Comparison of ENCODE assay signal across 10 cellular contexts in the genomic region with DNA sequence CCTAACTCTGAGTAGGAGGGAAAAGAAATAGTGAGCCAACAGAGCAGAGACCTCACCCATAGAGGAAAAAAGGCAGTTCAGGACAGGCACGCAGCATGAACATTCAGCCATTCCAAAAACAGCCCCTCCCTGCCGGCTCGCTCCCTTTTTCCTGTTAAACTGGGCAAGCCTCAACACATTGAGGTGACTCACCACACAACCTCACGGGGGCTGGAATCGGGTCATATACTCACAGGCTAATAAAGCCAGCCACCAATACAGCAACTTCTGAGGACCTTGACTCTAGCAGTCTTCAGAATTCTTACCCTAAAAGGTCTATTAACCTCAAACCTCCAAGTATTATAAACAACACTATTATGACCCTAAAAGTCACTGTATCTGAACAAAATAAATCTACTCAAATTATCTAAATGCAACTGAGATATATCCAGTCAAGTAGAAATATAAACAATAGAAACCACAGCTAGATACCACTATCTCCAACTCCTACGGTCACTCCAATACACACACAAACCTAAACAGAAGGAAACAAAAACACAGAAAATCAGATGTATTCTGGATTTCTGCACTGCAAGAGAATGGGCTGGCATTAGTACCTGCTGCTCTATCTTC. TPM values are rescaled to one million over a fixed set of nuclear protein-coding genes. Genes with fewer than 3 reads are reported as not detected.
DNase-seq lines count a peak whose midpoint lies in the region; ATAC-seq and TF ChIP-seq lines count a peak whose summit lies in the region.
"Had no signal": no experiment of that assay in that cellular context is flagged by ENCODE, and none has a peak within 500 bp of the region (broad histone marks: within the 10 kb centered on the region; RNA-seq: fewer than 3 reads in every experiment).

No MANE protein-coding gene starts in this region.

- H3K27ac Mint-ChIP-seq in activated naive CD8-positive, alpha-beta T cell = no peak overlapping the region
- no peak overlapping the region for H3K27ac Mint-ChIP-seq in activated naive CD8-positive, alpha-beta T cell treated with anti-CD3 and anti-CD28 coated beads, Interleukin-2, amount 50 U/mL, for 24 hours
- H3K27ac Mint-ChIP-seq: activated B cell treated with CpG ODN at 0.5 μM for 24 hours had no signal

- no peaks in the 10 kb centered on the region for H3K9me3 Mint-ChIP-seq in activated naive CD8-positive, alpha-beta T cell (ENCODE audit: low read depth)
- H3K9me3 Mint-ChIP-seq in activated naive CD8-positive, alpha-beta T cell treated with anti-CD3 and anti-CD28 coated beads, Interleukin-2, amount 50 U/mL, for 24 hours = no peaks in the 10 kb centered on the region
- H3K9me3 Mint-ChIP-seq: activated B cell treated with CpG ODN at 0.5 μM for 24 hours had no signal

- peak overlapping the region; percentile 53 to 75 for H3K27ac ChIP-seq in coronary artery

- peak overlapping the region; percentile 35 for H3K4me3 Mint-ChIP-seq in activated naive CD8-positive, alpha-beta T cell
- H3K4me3 Mint-ChIP-seq in activated naive CD8-positive, alpha-beta T cell treated with anti-CD3 and anti-CD28 coated beads, Interleukin-2, amount 50 U/mL, for 24 hours = no peak overlapping the region
- H3K4me3 Mint-ChIP-seq: activated B cell treated with CpG ODN at 0.5 μM for 24 hours had no signal

- H3K36me3 Mint-ChIP-seq in activated naive CD8-positive, alpha-beta T cell = peaks cover 37% of the 10 kb centered on the region
- peaks cover 66% of the 10 kb centered on the region for H3K36me3 Mint-ChIP-seq in activated naive CD8-positive, alpha-beta T cell treated with anti-CD3 and anti-CD28 coated beads, Interleukin-2, amount 50 U/mL, for 24 hours (ENCODE audit: low read depth)

- H3K4me1 Mint-ChIP-seq in activated naive CD8-positive, alpha-beta T cell (ENCODE audit: low read depth) = peaks cover 66% of the 10 kb centered on the region
- H3K4me1 Mint-ChIP-seq in activated naive CD8-positive, alpha-beta T cell treated with anti-CD3 and anti-CD28 coated beads, Interleukin-2, amount 50 U/mL, for 24 hours = peaks cover 60% of the 10 kb centered on the region

- H3K27me3 Mint-ChIP-seq in activated naive CD8-positive, alpha-beta T cell = no peaks in the 10 kb centered on the region
- H3K27me3 Mint-ChIP-seq in activated naive CD8-positive, alpha-beta T cell treated with anti-CD3 and anti-CD28 coated beads, Interleukin-2, amount 50 U/mL, for 24 hours = peaks cover 4% of the 10 kb centered on the region

- no peak for TF ChIP-seq CTCF in coronary artery (IDR thresholded peaks at IDR 0.05)

- H3K4me3 ChIP-seq in coronary artery = peak overlapping the region; percentile 13

- ATAC-seq in activated naive CD8-positive, alpha-beta T cell treated with anti-CD3 and anti-CD28 coated beads, Interleukin-2, amount 50 U/mL, for 24 hours = no peak
- no peak for ATAC-seq in HG03342 (IDR thresholded peaks at IDR 0.05; ENCODE audit: unreplicated experiment)

- no peak for DNase-seq in activated naive CD8-positive, alpha-beta T cell treated with anti-CD3 and anti-CD28 coated beads, Interleukin-2, amount 50 U/mL, for 24 hours
- peak; percentile 93 for DNase-seq in coronary artery (ENCODE audit: low spot score)
- DNase-seq in mesenteric fat pad (ENCODE audit: low spot score) = peak; percentile 89
- no peak for DNase-seq in NOMO-1 treated with DMSO at 0.1 percent for 48 hours (lab: John Stamatoyannopoulos, UW; ENCODE audit: unreplicated experiment)
- DNase-seq in activated T-cell treated with anti-CD3 and anti-CD28 coated beads, Interleukin-2, amount 50 U/mL, for 1 hour = no peak
- no peak for DNase-seq in GOT3 (lab: John Stamatoyannopoulos, UW)
- DNase-seq: activated B cell treated with CpG ODN at 0.5 μM for 24 hours, DND-41 had no signal

RNA-seq across cellular contexts. Expression of gene YBX3, which starts 6.3 kb away (rescaled TPM):
- total RNA-seq in mesenteric fat pad = 433 TPM

RNA-seq across cellular contexts. Expression of gene STYK1, which starts 43.0 kb away (rescaled TPM):
- total RNA-seq in mesenteric fat pad = not detected
- total RNA-seq: activated B cell treated with CpG ODN at 0.5 μM for 24 hours had no signal

Comparison
In these comparisons a context has a peak if more than half of its experiments do, and no peak if none do; other contexts are left out.
1. DNase-seq: peak in coronary artery (single experiment) and mesenteric fat pad (single experiment); none in activated naive CD8-positive, alpha-beta T cell treated with anti-CD3 and anti-CD28 coated beads, Interleukin-2, amount 50 U/mL, for 24 hours (single experiment), NOMO-1 treated with DMSO at 0.1 percent for 48 hours (single experiment), activated T-cell treated with anti-CD3 and anti-CD28 coated beads, Interleukin-2, amount 50 U/mL, for 1 hour (single experiment) and GOT3 (single experiment).